Comparison of ENCODE assay signal across 8 cellular contexts in genomic region chr9:67723185-67723584, GRCh38.
A peak's percentile ranks its signal among the peaks of the same experiment; 100 is the strongest.
DNase-seq lines count a peak whose midpoint lies in the region; ATAC-seq and TF ChIP-seq lines count a peak whose summit lies in the region.
"Not testable (repeated sequence)": the region's sequence is repeated elsewhere in the genome, so short reads cannot be mapped to it uniquely, and the experiment has no call there.

No MANE protein-coding gene starts in this region.

- H3K9me3 ChIP-seq in adrenal gland (replicated peaks in 1 of 3); right lobe of liver; psoas muscle; upper lobe of left lung: not testable (repeated sequence)

- not testable (repeated sequence) for H3K4me1 ChIP-seq in adrenal gland (replicated peaks in 1 of 2); right lobe of liver; psoas muscle; upper lobe of left lung

- not testable (repeated sequence) for H3K36me3 Mint-ChIP-seq in activated CD4-positive, alpha-beta T cell treated with anti-CD3 and anti-CD28 coated beads, Interleukin-2, amount 10 ng/mL, durations not matched to agents 24 days and 14 days (ENCODE audit: low read depth)

- not testable (repeated sequence) for H3K4me1 Mint-ChIP-seq in activated CD4-positive, alpha-beta T cell treated with anti-CD3 and anti-CD28 coated beads, Interleukin-2, amount 10 ng/mL, durations not matched to agents 24 days and 14 days

- H3K4me3 ChIP-seq in GM06990 (replicated peaks; ENCODE audit: low read depth, low read length) = peak overlapping the region; percentile 38
- peak overlapping the region; percentile 33 for H3K4me3 ChIP-seq in HL-60 (replicated peaks; ENCODE audit: insufficient read depth, low read length)
- peak overlapping the region in 1 of 4 donors; percentile 39 for H3K4me3 ChIP-seq in adrenal gland
- peak overlapping the region in 2 of 3 donors; percentile 29 to 40 for H3K4me3 ChIP-seq in right lobe of liver
- peak overlapping the region; percentile 60 for H3K4me3 ChIP-seq in psoas muscle
- peak overlapping the region in 3 of 4 donors; percentile 34 to 42 (median 42) for H3K4me3 ChIP-seq in upper lobe of left lung

- not testable (repeated sequence) for H3K27me3 ChIP-seq in GM06990 (replicated peaks; ENCODE audit: control insufficient read depth, insufficient read depth, low read length); HL-60 (ENCODE audit: insufficient read depth, poor library complexity, severe bottlenecking); adrenal gland; right lobe of liver; psoas muscle (ENCODE audit: insufficient read depth in 3 of 3, low read length in 2 of 3); upper lobe of left lung

- intact Hi-C loops in activated CD4-positive, alpha-beta T cell treated with anti-CD3 and anti-CD28 coated beads, Interleukin-2, amount 10 ng/mL, durations not matched to agents 24 days and 14 days (cut with micrococcal nuclease); adrenal gland (cut with DNase I); right lobe of liver (cut with DNase I); psoas muscle (cut with DNase I): not testable (repeated sequence)

- H3K27ac ChIP-seq in HL-60 (replicated peaks); right lobe of liver; psoas muscle; upper lobe of left lung: not testable (repeated sequence)
- peak overlapping the region in 2 of 5 donors; percentile 40 to 62 for H3K27ac ChIP-seq in adrenal gland

- H3K27me3 Mint-ChIP-seq in activated CD4-positive, alpha-beta T cell treated with anti-CD3 and anti-CD28 coated beads, Interleukin-2, amount 10 ng/mL, durations not matched to agents 24 days and 14 days = not testable (repeated sequence)

- not testable (repeated sequence) for TF ChIP-seq EP300 in upper lobe of left lung (IDR thresholded peaks at IDR 0.05)

- peak; percentile 48 for ATAC-seq in esophagus mucosa
- peak in 3 of 4 donors; percentile 12 to 53 (median 13) for ATAC-seq in right lobe of liver
- ATAC-seq in psoas muscle = peak; percentile 39 to 61 (median 43)
- ATAC-seq in upper lobe of left lung (ENCODE audit: low FRiP score in 2 of 2) = peak in 1 of 2 donors; percentile 34

- H3K36me3 ChIP-seq in GM06990 (ENCODE audit: control insufficient read depth, insufficient read depth, low read length); adrenal gland (replicated peaks in 1 of 2); right lobe of liver; psoas muscle (ENCODE audit: insufficient read depth in 1 of 2, low read depth in 1 of 2); upper lobe of left lung: not testable (repeated sequence)

- DNase-seq in GM06990 (ENCODE audit: extremely low read depth, insufficient read length) = not testable (repeated sequence)
- DNase-seq in HL-60 (ENCODE audit: low read depth in 1 of 2, low spot score in 1 of 2) = peak in 1 of 2 experiments; percentile 2
- peak; percentile 70 for DNase-seq in activated CD4-positive, alpha-beta T cell treated with anti-CD3 and anti-CD28 coated beads, Interleukin-2, amount 10 ng/mL, durations not matched to agents 24 days and 14 days
- peak; percentile 15 to 54 (median 25) for DNase-seq in adrenal gland
- peak; percentile 10 to 39 (median 37) for DNase-seq in right lobe of liver
- DNase-seq in psoas muscle = peak; percentile 5 to 35
- DNase-seq in upper lobe of left lung = peak in 1 of 2 donors; percentile 21

- peak overlapping the region; percentile 58 for H3K4me3 Mint-ChIP-seq in activated CD4-positive, alpha-beta T cell treated with anti-CD3 and anti-CD28 coated beads, Interleukin-2, amount 10 ng/mL, durations not matched to agents 24 days and 14 days

- TF ChIP-seq POLR2A in adrenal gland (IDR thresholded peaks at IDR 0.05); right lobe of liver (IDR thresholded peaks at IDR 0.05); upper lobe of left lung (IDR thresholded peaks at IDR 0.05): not testable (repeated sequence)

- WGBS in adrenal gland, 4 donors = 0 to 2% (median 0%) methylated on average over 4 of the region's 15 CpGs; no CpG with 5 or more reads in 1 of the 4 donors
- WGBS in right lobe of liver (ENCODE audit: insufficient coverage, low coverage, low lambda C conversion rate, missing lambda C conversion rate) = 5% methylated on average over 4 of the region's 15 CpGs
- WGBS in psoas muscle, 3 donors = 0% methylated on average over 2 to 6 of the region's 15 CpGs
- 0% methylated on average over 8 of the region's 15 CpGs; no CpG with 5 or more reads in 1 of the 2 donors for WGBS in upper lobe of left lung, 2 donors

- H3K27ac Mint-ChIP-seq in activated CD4-positive, alpha-beta T cell treated with anti-CD3 and anti-CD28 coated beads, Interleukin-2, amount 10 ng/mL, durations not matched to agents 24 days and 14 days = not testable (repeated sequence)

- TF ChIP-seq CTCF in GM06990 (IDR thresholded peaks at IDR 0.05; ENCODE audit: insufficient read depth, low read length, poor library complexity, severe bottlenecking); HL-60 (IDR thresholded peaks at IDR 0.05; ENCODE audit: insufficient read depth, low read length); adrenal gland (IDR thresholded peaks at IDR 0.05); right lobe of liver (IDR thresholded peaks at IDR 0.05); psoas muscle (IDR thresholded peaks at IDR 0.05); upper lobe of left lung (IDR thresholded peaks at IDR 0.05): not testable (repeated sequence)

- not testable (repeated sequence) for H3K9me3 Mint-ChIP-seq in activated CD4-positive, alpha-beta T cell treated with anti-CD3 and anti-CD28 coated beads, Interleukin-2, amount 10 ng/mL, durations not matched to agents 24 days and 14 days
